ENCODE assay signal across 22 cellular contexts in the genomic region with DNA sequence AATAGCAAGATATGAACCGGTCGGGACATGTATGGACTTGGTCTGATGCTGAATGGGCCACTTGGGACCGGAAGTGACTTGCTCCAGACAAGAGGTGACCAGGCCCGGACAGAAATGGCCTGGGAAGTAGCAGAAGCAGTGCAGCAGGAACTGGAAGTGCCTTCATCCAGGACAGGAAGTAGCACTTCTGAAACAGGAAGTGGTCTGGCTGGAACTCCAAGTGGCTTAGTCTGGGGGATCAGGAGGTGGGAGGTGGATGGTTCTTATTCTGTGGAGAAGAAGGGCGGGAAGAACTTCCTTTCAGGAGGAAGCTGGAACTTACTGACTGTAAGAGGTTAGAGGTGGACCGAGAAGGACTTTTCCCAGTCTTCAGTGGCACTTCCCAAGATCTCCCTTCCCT. TPM values are rescaled to one million over a fixed set of nuclear protein-coding genes. Genes with fewer than 3 reads are reported as not detected.
DNase-seq lines count a peak whose midpoint lies in the region; ATAC-seq and TF ChIP-seq lines count a peak whose summit lies in the region.
"Had no signal": no experiment of that assay in that cellular context is flagged by ENCODE, and none has a peak within 500 bp of the region (broad histone marks: within the 10 kb centered on the region; RNA-seq: fewer than 3 reads in every experiment).

No MANE protein-coding gene starts in this region.

- H3K14ac ChIP-seq in IMR-90 (replicated peaks; ENCODE audit: low read depth, low read length) = no peak overlapping the region; the same call in 1 of the 2 replicates

- no peak overlapping the region for H2AK9ac ChIP-seq in IMR-90 (replicated peaks; ENCODE audit: low read depth, low read length, poor library complexity)

- no peaks in the 10 kb centered on the region for H3K36me3 Mint-ChIP-seq in stimulated activated memory B cell treated with anti-CD40 and anti-IgM and Interleukin-4, amounts not matched to agents 10 μg/mL and 1 μg/mL and 100 μg/mL, for 72 hours

- H4K5ac ChIP-seq in IMR-90 (ENCODE audit: low read depth, low read length) = no peak overlapping the region

- no peak overlapping the region for H2BK20ac ChIP-seq in IMR-90 (ENCODE audit: low read depth, low read length)

- no peak overlapping the region for H3K18ac ChIP-seq in IMR-90 (ENCODE audit: low read depth, low read length)

- peaks cover 14% of the 10 kb centered on the region for H3K4me1 Mint-ChIP-seq in stimulated activated memory B cell treated with anti-CD40 and anti-IgM and Interleukin-4, amounts not matched to agents 10 μg/mL and 1 μg/mL and 100 μg/mL, for 72 hours

- H3K9me3 ChIP-seq in BLaER1 treated with 17β-estradiol and CSF1 and Interleukin-3, amounts not matched to agents 10 nM and 100 nM (replicated peaks in 1 of 11) = no peaks in the 10 kb centered on the region
- H3K9me3 ChIP-seq in IMR-90 (ENCODE audit: control insufficient read depth, insufficient read depth, low read length) (no peaks in the 10 kb centered on the region), hepatocyte (ENCODE audit: low read depth) (no peaks in the 10 kb centered on the region)
- H3K9me3 ChIP-seq: colonic mucosa, sigmoid colon, suprapubic skin had no signal

- no peak for TF ChIP-seq POLR2A in IMR-90 (IDR thresholded peaks at IDR 0.05; ENCODE audit: low read depth, low read length)

- 75% methylated on average over 4 of the region's 6 CpGs; no CpG with 5 or more reads in 1 of the 2 experiments for WGBS in IMR-90 (ENCODE audit: extremely low coverage in 2 of 2, insufficient read length in 1 of 2), 2 experiments
- WGBS in hepatocyte (ENCODE audit: low lambda C conversion rate, missing lambda C conversion rate) = 86% methylated on average over 6 of the region's 6 CpGs

- dilution Hi-C loops in IMR-90 (cut with HindIII; ENCODE audit: low sequenced_read_pairs, unreplicated experiment) = no loop called here

- BruUV-seq in IMR-90 (replicated peaks; lab: Mats Ljungman, UMichigan) = no TSS peak

- TF ChIP-seq CTCF in IMR-90 (conservative IDR thresholded peaks at IDR 0.05; ENCODE audit: low read depth, low read length) (no peak), hepatocyte (IDR thresholded peaks at IDR 0.05; ENCODE audit: poor library complexity) (no peak)

- peaks cover 31 to 70% (median 52%) of the 10 kb centered on the region in 10 experiments for H3K4me1 ChIP-seq in BLaER1 treated with 17β-estradiol and CSF1 and Interleukin-3, amounts not matched to agents 10 nM and 100 nM
- H3K4me1 ChIP-seq in IMR-90 (ENCODE audit: control insufficient read depth, insufficient read depth, low read length) (no peaks in the 10 kb centered on the region), hepatocyte (ENCODE audit: insufficient read depth) (peaks cover 8% of the 10 kb centered on the region)
- H3K4me1 ChIP-seq: colonic mucosa had no signal

- no peaks in the 10 kb centered on the region for H3K79me1 ChIP-seq in IMR-90 (ENCODE audit: low read depth in 1 of 2, low read length in 2 of 2)

- no peaks in the 10 kb centered on the region for H3K9me3 Mint-ChIP-seq in stimulated activated memory B cell treated with anti-CD40 and anti-IgM and Interleukin-4, amounts not matched to agents 10 μg/mL and 1 μg/mL and 100 μg/mL, for 72 hours
- H3K9me3 Mint-ChIP-seq: activated CD4-positive, alpha-beta T cell treated with anti-CD3 and anti-CD28 coated beads, Interleukin-2, amount 10 ng/mL, durations not matched to agents 7 days and 5 days; activated T-helper 2 cell treated with anti-CD3 and anti-CD28 coated beads, Interferon-gamma antibody, Interleukin-2, Interleukin-4, amounts not matched to agents 10 μg/mL and 5 μg/mL and 100 μg/mL, durations not matched to agents 14 hours and 24 hours and 36 hours; endodermal cell; nephron had no signal

- H2AK5ac ChIP-seq in IMR-90 (ENCODE audit: low read depth, low read length) = no peak overlapping the region

- H2BK15ac ChIP-seq in IMR-90 (ENCODE audit: low read depth, low read length) = no peak overlapping the region

- no peaks in the 10 kb centered on the region for H3K36me3 ChIP-seq in BLaER1 treated with 17β-estradiol and CSF1 and Interleukin-3, amounts not matched to agents 10 nM and 100 nM
- H3K36me3 ChIP-seq in IMR-90 (ENCODE audit: control insufficient read depth, insufficient read depth, low read length) (no peaks in the 10 kb centered on the region), hepatocyte (replicated peaks; ENCODE audit: insufficient read depth, low read depth) (no peaks in the 10 kb centered on the region)
- H3K36me3 ChIP-seq: colonic mucosa, sigmoid colon, suprapubic skin had no signal

- H3K79me2 ChIP-seq in hepatocyte = peaks cover 5% of the 10 kb centered on the region

- H3K9ac ChIP-seq in BLaER1 treated with 17β-estradiol and CSF1 and Interleukin-3, amounts not matched to agents 10 nM and 100 nM = no peak overlapping the region
- H3K9ac ChIP-seq in IMR-90 (ENCODE audit: low read depth, low read length) = no peak overlapping the region

- peak overlapping the region; percentile 10; the same call in 1 of the 2 replicates for H3K4ac ChIP-seq in IMR-90 (ENCODE audit: low read depth, low read length)

- in situ Hi-C loops in IMR-90 (cut with MboI; ENCODE audit: low sequenced_read_pairs) = no loop called here

- no peak overlapping the region for H2BK5ac ChIP-seq in IMR-90 (ENCODE audit: low read depth, low read length, poor library complexity, severe bottlenecking)

- no peak overlapping the region for H4K91ac ChIP-seq in IMR-90 (ENCODE audit: insufficient read depth, low read depth, low read length)

- ATAC-seq in IMR-90 (ENCODE audit: low read depth) (no peak), esophagus mucosa (no peak), left lobe of liver (no peak)
- no peak for ATAC-seq in stimulated activated memory B cell treated with anti-CD40 and anti-IgM and Interleukin-4, amounts not matched to agents 10 μg/mL and 1 μg/mL and 100 μg/mL, for 72 hours
- ATAC-seq: left colon had no signal

- H3K4me3 Mint-ChIP-seq in stimulated activated memory B cell treated with anti-CD40 and anti-IgM and Interleukin-4, amounts not matched to agents 10 μg/mL and 1 μg/mL and 100 μg/mL, for 72 hours = no peak overlapping the region
- H3K4me3 Mint-ChIP-seq: activated CD4-positive, alpha-beta T cell treated with anti-CD3 and anti-CD28 coated beads, Interleukin-2, amount 10 ng/mL, durations not matched to agents 7 days and 5 days; endodermal cell had no signal

- POLR2A ChIA-PET in IMR-90 (lab: Charles Lee; ENCODE audit: unreplicated experiment) = no interaction called here

- peaks cover 0 to 27% (median 8%) of the 10 kb centered on the region in 11 experiments; a peak in 13 of 22 replicates for H4K20me1 ChIP-seq in BLaER1 treated with 17β-estradiol and CSF1 and Interleukin-3, amounts not matched to agents 10 nM and 100 nM
- H4K20me1 ChIP-seq in IMR-90 (ENCODE audit: insufficient read depth, low read length) (no peaks in the 10 kb centered on the region), hepatocyte (ENCODE audit: insufficient read depth, poor library complexity, severe bottlenecking) (no peaks in the 10 kb centered on the region)

- no peak for TF ChIP-seq RAD21 in IMR-90 (IDR thresholded peaks at IDR 0.05; ENCODE audit: low read length)

- CTCF ChIA-PET in IMR-90 (lab: Yijun Ruan, JAX) = no interaction called here

- peaks cover 40 to 80% (median 69%) of the 10 kb centered on the region in 11 experiments for H3K27me3 ChIP-seq in BLaER1 treated with 17β-estradiol and CSF1 and Interleukin-3, amounts not matched to agents 10 nM and 100 nM
- H3K27me3 ChIP-seq in IMR-90 (ENCODE audit: control insufficient read depth, insufficient read depth, low read length) (peaks cover 64% of the 10 kb centered on the region), hepatocyte (peaks cover 30% of the 10 kb centered on the region)

- DNase-seq in IMR-90 (no peak), hepatocyte (ENCODE audit: low spot score) (peak; percentile 1), NCI-H69 (lab: John Stamatoyannopoulos, UW) (no peak), left lobe of liver (ENCODE audit: low spot score) (no peak)
- DNase-seq: activated CD4-positive, alpha-beta T cell treated with anti-CD3 and anti-CD28 coated beads, Interleukin-2, amount 10 ng/mL, durations not matched to agents 7 days and 5 days; C1 segment of cervical spinal cord; colonic mucosa; endodermal cell; GOT3; left colon; NCI-H1694; NCI-H2171 treated with DMSO at 0.1 percent for 48 hours; NCI-H526; sigmoid colon had no signal

- H2AFZ ChIP-seq in IMR-90 (replicated peaks; ENCODE audit: low read length, poor library complexity) (peak overlapping the region; percentile 85), hepatocyte (no peak overlapping the region)

- no peaks in the 10 kb centered on the region for H3K9me1 ChIP-seq in IMR-90 (ENCODE audit: insufficient read depth, low read length)

- 0 out of 22 replicates have a peak overlapping the region, but pooled peaks of 2 of the 11 experiments have one; percentile 2 to 3 for H3K27ac ChIP-seq in BLaER1 treated with 17β-estradiol and CSF1 and Interleukin-3, amounts not matched to agents 10 nM and 100 nM
- no peak overlapping the region for H3K27ac ChIP-seq in IMR-90 (ENCODE audit: insufficient read depth, low read length)
- no peak overlapping the region for H3K27ac ChIP-seq in hepatocyte
- H3K27ac ChIP-seq: colonic mucosa, sigmoid colon, suprapubic skin had no signal

- H2BK120ac ChIP-seq in IMR-90 (ENCODE audit: low read depth, low read length) = no peak overlapping the region

- no peak overlapping the region for H3K27ac Mint-ChIP-seq in stimulated activated memory B cell treated with anti-CD40 and anti-IgM and Interleukin-4, amounts not matched to agents 10 μg/mL and 1 μg/mL and 100 μg/mL, for 72 hours
- H3K27ac Mint-ChIP-seq: activated CD4-positive, alpha-beta T cell treated with anti-CD3 and anti-CD28 coated beads, Interleukin-2, amount 10 ng/mL, durations not matched to agents 7 days and 5 days; activated T-helper 2 cell treated with anti-CD3 and anti-CD28 coated beads, Interferon-gamma antibody, Interleukin-2, Interleukin-4, amounts not matched to agents 10 μg/mL and 5 μg/mL and 100 μg/mL, durations not matched to agents 14 hours and 24 hours and 36 hours; endodermal cell; nephron had no signal

- peak overlapping the region; percentile 36 to 71 (median 59) for H3K4me2 ChIP-seq in BLaER1 treated with 17β-estradiol and CSF1 and Interleukin-3, amounts not matched to agents 10 nM and 100 nM
- no peak overlapping the region for H3K4me2 ChIP-seq in IMR-90 (ENCODE audit: low read depth, low read length)
- H3K4me2 ChIP-seq in hepatocyte = no peak overlapping the region

- H3K9me2 ChIP-seq in hepatocyte (replicated peaks; ENCODE audit: insufficient read depth) = no peaks in the 10 kb centered on the region

- H3K27me3 Mint-ChIP-seq in stimulated activated memory B cell treated with anti-CD40 and anti-IgM and Interleukin-4, amounts not matched to agents 10 μg/mL and 1 μg/mL and 100 μg/mL, for 72 hours = peaks cover 91% of the 10 kb centered on the region

- intact Hi-C loops in IMR-90 (cut with micrococcal nuclease) = no loop called here

- no peak overlapping the region for H3K23ac ChIP-seq in IMR-90 (ENCODE audit: low read depth, low read length)

- H4K8ac ChIP-seq in IMR-90 (ENCODE audit: low read depth in 2 of 2, low read length in 2 of 2) = peak overlapping the region; percentile 12 to 63; a peak in 3 of 4 replicates

- H3K4me3 ChIP-seq in BLaER1 treated with 17β-estradiol and CSF1 and Interleukin-3, amounts not matched to agents 10 nM and 100 nM = no peak overlapping the region
- H3K4me3 ChIP-seq in IMR-90 (ENCODE audit: insufficient read depth, low read depth, low read length) (no peak overlapping the region), hepatocyte (no peak overlapping the region)
- H3K4me3 ChIP-seq: colonic mucosa, sigmoid colon, suprapubic skin had no signal

- no peak overlapping the region for H3K56ac ChIP-seq in IMR-90 (ENCODE audit: extremely low read depth, insufficient read depth, low read length)

RNA-seq across cellular contexts. Expression of gene EFNB3, which starts 5.3 kb away (rescaled TPM):
- total RNA-seq in IMR-90 (2012; rRNA removed) = 0.54 and 0.56 TPM in 2 replicates
- polyA plus RNA-seq in IMR-90 (2012; rRNA removed) = 2.0 TPM in 2 replicates
- 0.94 and 2.4 TPM in 2 replicates for polyA plus RNA-seq in IMR-90 (2012; cell fraction: cytosol; rRNA removed)
- polyA plus RNA-seq in IMR-90 (2012; cell fraction: nucleus; rRNA removed; ENCODE audit: low replicate concordance) = 4.3 and 6.6 TPM in 2 replicates
- 7.4 TPM for polyA plus RNA-seq in PFSK-1 (2012; ENCODE audit: insufficient read length, low read depth)
- total RNA-seq in hepatocyte = 7.4 and 8.6 TPM in 2 replicates
- polyA plus RNA-seq in hepatocyte = 10.6 and 16.6 TPM in 2 replicates
- 1.6 TPM for total RNA-seq in esophagus mucosa
- 0.63 TPM for total RNA-seq in left lobe of liver
- total RNA-seq: activated CD4-positive, alpha-beta T cell treated with anti-CD3 and anti-CD28 coated beads, Interleukin-2, amount 10 ng/mL, durations not matched to agents 7 days and 5 days; activated T-helper 2 cell treated with anti-CD3 and anti-CD28 coated beads, Interferon-gamma antibody, Interleukin-2, Interleukin-4, amounts not matched to agents 10 μg/mL and 5 μg/mL and 100 μg/mL, durations not matched to agents 14 hours and 24 hours and 36 hours had no signal

RNA-seq across cellular contexts. Expression of gene DNAH2, which starts 7.2 kb away (rescaled TPM):
- total RNA-seq in IMR-90 (2012; rRNA removed) (under 0.01 TPM in 2 replicates), hepatocyte (0.77 and 1.0 TPM in 2 replicates), esophagus mucosa (0.04 TPM), left lobe of liver (0.15 TPM)
- polyA plus RNA-seq in IMR-90 (2012; rRNA removed) (0.01 and 0.02 TPM in 2 replicates), hepatocyte (2.1 and 4.0 TPM in 2 replicates)
- 0.01 and 0.09 TPM in 2 replicates for polyA plus RNA-seq in IMR-90 (2012; cell fraction: cytosol; rRNA removed)
- polyA plus RNA-seq in IMR-90 (2012; cell fraction: nucleus; rRNA removed; ENCODE audit: low replicate concordance) = 0.14 and 0.16 TPM in 2 replicates
- 0.20 TPM for polyA plus RNA-seq in PFSK-1 (2012; ENCODE audit: insufficient read length, low read depth)
- total RNA-seq: activated CD4-positive, alpha-beta T cell treated with anti-CD3 and anti-CD28 coated beads, Interleukin-2, amount 10 ng/mL, durations not matched to agents 7 days and 5 days; activated T-helper 2 cell treated with anti-CD3 and anti-CD28 coated beads, Interferon-gamma antibody, Interleukin-2, Interleukin-4, amounts not matched to agents 10 μg/mL and 5 μg/mL and 100 μg/mL, durations not matched to agents 14 hours and 24 hours and 36 hours had no signal

RNA-seq across cellular contexts. Expression of gene WRAP53, which starts 22.1 kb away (rescaled TPM):
- total RNA-seq in IMR-90 (2012; rRNA removed) = 5.0 and 6.6 TPM in 2 replicates
- polyA plus RNA-seq in IMR-90 (2012; rRNA removed) = 9.4 and 9.5 TPM in 2 replicates
- 4.4 and 6.0 TPM in 2 replicates for polyA plus RNA-seq in IMR-90 (2012; cell fraction: cytosol; rRNA removed)
- polyA plus RNA-seq in IMR-90 (2012; cell fraction: nucleus; rRNA removed; ENCODE audit: low replicate concordance) = 7.6 and 17.7 TPM in 2 replicates
- 48.2 TPM for polyA plus RNA-seq in PFSK-1 (2012; ENCODE audit: insufficient read length, low read depth)
- total RNA-seq in hepatocyte = 3.8 and 7.8 TPM in 2 replicates
- polyA plus RNA-seq in hepatocyte = 9.0 and 12.0 TPM in 2 replicates
- total RNA-seq in esophagus mucosa = 8.5 TPM
- 4.9 TPM for total RNA-seq in left lobe of liver

RNA-seq across cellular contexts. Expression of gene TP53, which starts 23.1 kb away (rescaled TPM):
- 26.4 and 31.2 TPM in 2 replicates for total RNA-seq in IMR-90 (2012; rRNA removed)
- 41.6 and 48.5 TPM in 2 replicates for polyA plus RNA-seq in IMR-90 (2012; rRNA removed)
- 86.0 and 105 TPM in 2 replicates for polyA plus RNA-seq in IMR-90 (2012; cell fraction: cytosol; rRNA removed)
- polyA plus RNA-seq in IMR-90 (2012; cell fraction: nucleus; rRNA removed; ENCODE audit: low replicate concordance) = 34.8 and 74.1 TPM in 2 replicates
- 227 TPM for polyA plus RNA-seq in PFSK-1 (2012; ENCODE audit: insufficient read length, low read depth)
- 24.2 and 29.6 TPM in 2 replicates for total RNA-seq in hepatocyte
- 26.9 and 31.7 TPM in 2 replicates for polyA plus RNA-seq in hepatocyte
- 74.1 TPM for total RNA-seq in esophagus mucosa
- total RNA-seq in left lobe of liver = 13.6 TPM

RNA-seq across cellular contexts. Expression of gene ATP1B2, which starts 59.6 kb away (rescaled TPM):
- total RNA-seq in IMR-90 (2012; rRNA removed) = not detected in 2 replicates
- polyA plus RNA-seq in IMR-90 (2012; rRNA removed) = 0.02 TPM in 1 of 2 replicates, not detected in the other
- 0.02 TPM in 1 of 2 replicates, not detected in the other for polyA plus RNA-seq in IMR-90 (2012; cell fraction: cytosol; rRNA removed)
- polyA plus RNA-seq in IMR-90 (2012; cell fraction: nucleus; rRNA removed; ENCODE audit: low replicate concordance) = 0.02 TPM in 2 replicates
- 0.51 TPM for polyA plus RNA-seq in PFSK-1 (2012; ENCODE audit: insufficient read length, low read depth)
- 0.04 and 0.23 TPM in 2 replicates for total RNA-seq in hepatocyte
- polyA plus RNA-seq in hepatocyte = 2.2 and 2.5 TPM in 2 replicates
- total RNA-seq in esophagus mucosa = 0.36 TPM
- total RNA-seq in left lobe of liver = 1.3 TPM
- total RNA-seq: bronchial epithelial cell had no signal

Comparison
In these comparisons a context has a peak if more than half of its experiments do, and no peak if none do; other contexts are left out.
1. H3K4me2 ChIP-seq: peak in BLaER1 treated with 17β-estradiol and CSF1 and Interleukin-3, amounts not matched to agents 10 nM and 100 nM (11 of 11); none in IMR-90 (single experiment) and hepatocyte (single experiment).